Comparison of ENCODE assay signal across 1 cellular context in genomic region chr1:26692793-26693490, GRCh38.
TF ChIP-seq lines count a peak whose summit lies in the region.

No MANE protein-coding gene starts in this region.

TF ChIP-seq in HEK293, 187 proteins besides CTCF, POLR2A, EP300 and RAD21 (continued from another document and continues in another):
- TF ChIP-seq, protein P1, sequence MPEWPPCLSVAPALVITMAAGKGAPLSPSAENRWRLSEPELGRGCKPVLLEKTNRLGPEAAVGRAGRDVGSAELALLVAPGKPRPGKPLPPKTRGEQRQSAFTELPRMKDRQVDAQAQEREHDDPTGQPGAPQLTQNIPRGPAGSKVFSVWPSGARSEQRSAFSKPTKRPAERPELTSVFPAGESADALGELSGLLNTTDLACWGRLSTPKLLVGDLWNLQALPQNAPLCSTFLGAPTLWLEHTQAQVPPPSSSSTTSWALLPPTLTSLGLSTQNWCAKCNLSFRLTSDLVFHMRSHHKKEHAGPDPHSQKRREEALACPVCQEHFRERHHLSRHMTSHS (tag by site-specific recombination; IDR thresholded peaks at IDR 0.05): no peak
- no peak for TF ChIP-seq ZNF274 (IDR thresholded peaks at IDR 0.05; ENCODE audit: low read length)
- no peak for TF ChIP-seq ZNF274 (tag by site-specific recombination; IDR thresholded peaks at IDR 0.05; ENCODE audit: borderline replicate concordance)
- 0 out of 2 replicates have a peak, but pooled peaks have one; percentile 33 for TF ChIP-seq ZSCAN18 (tag by site-specific recombination; IDR thresholded peaks at IDR 0.05)
- TF ChIP-seq ZNF404 (tag by site-specific recombination; IDR thresholded peaks at IDR 0.05): no peak
- no peak for TF ChIP-seq ZNF623 (tag by site-specific recombination; IDR thresholded peaks at IDR 0.05)
- no peak for TF ChIP-seq ZNF169 (tag by site-specific recombination; IDR thresholded peaks at IDR 0.05)
- TF ChIP-seq ZNF513 (tag by site-specific recombination; IDR thresholded peaks at IDR 0.05): 0 out of 2 replicates have a peak, but pooled peaks have one; percentile 17
- TF ChIP-seq KLF8 (tag by site-specific recombination; IDR thresholded peaks at IDR 0.05): peak; percentile 98
- peak; percentile 89 for TF ChIP-seq PATZ1 (tag by site-specific recombination; IDR thresholded peaks at IDR 0.05)
- TF ChIP-seq BCL11A (tag by site-specific recombination; IDR thresholded peaks at IDR 0.05; ENCODE audit: low read depth): no peak; the same call in 1 of the 2 replicates
- peak; percentile 88 for TF ChIP-seq ZNF24 (tag by site-specific recombination; IDR thresholded peaks at IDR 0.05)
- TF ChIP-seq KLF10 (tag by site-specific recombination; IDR thresholded peaks at IDR 0.05): peak; percentile 81
- no peak for TF ChIP-seq ZNF223 (tag by site-specific recombination; IDR thresholded peaks at IDR 0.05)
- TF ChIP-seq ZNF677 (tag by site-specific recombination; IDR thresholded peaks at IDR 0.05): no peak
- no peak for TF ChIP-seq REPIN1 (tag by site-specific recombination; IDR thresholded peaks at IDR 0.05; ENCODE audit: low read depth)
- TF ChIP-seq ZNF510 (tag by site-specific recombination; IDR thresholded peaks at IDR 0.05; ENCODE audit: insufficient replicate concordance): no peak
- peak; percentile 75 for TF ChIP-seq ZNF2 (tag by site-specific recombination; IDR thresholded peaks at IDR 0.05)
- no peak for TF ChIP-seq ZNF549 (tag by site-specific recombination; IDR thresholded peaks at IDR 0.05)
- TF ChIP-seq GLIS2 (tag by site-specific recombination; IDR thresholded peaks at IDR 0.05): peak; percentile 99
- TF ChIP-seq ZNF621 (tag by site-specific recombination; IDR thresholded peaks at IDR 0.05): no peak
- no peak for TF ChIP-seq HOXC10 (CRISPR knock-in tag; IDR thresholded peaks at IDR 0.05)
- TF ChIP-seq ZNF658 (tag by site-specific recombination; IDR thresholded peaks at IDR 0.05): no peak
- TF ChIP-seq, protein P2, sequence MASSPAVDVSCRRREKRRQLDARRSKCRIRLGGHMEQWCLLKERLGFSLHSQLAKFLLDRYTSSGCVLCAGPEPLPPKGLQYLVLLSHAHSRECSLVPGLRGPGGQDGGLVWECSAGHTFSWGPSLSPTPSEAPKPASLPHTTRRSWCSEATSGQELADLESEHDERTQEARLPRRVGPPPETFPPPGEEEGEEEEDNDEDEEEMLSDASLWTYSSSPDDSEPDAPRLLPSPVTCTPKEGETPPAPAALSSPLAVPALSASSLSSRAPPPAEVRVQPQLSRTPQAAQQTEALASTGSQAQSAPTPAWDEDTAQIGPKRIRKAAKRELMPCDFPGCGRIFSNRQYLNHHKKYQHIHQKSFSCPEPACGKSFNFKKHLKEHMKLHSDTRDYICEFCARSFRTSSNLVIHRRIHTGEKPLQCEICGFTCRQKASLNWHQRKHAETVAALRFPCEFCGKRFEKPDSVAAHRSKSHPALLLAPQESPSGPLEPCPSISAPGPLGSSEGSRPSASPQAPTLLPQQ (tag by site-specific recombination; IDR thresholded peaks at IDR 0.05): peak; percentile 95
- no peak; the same call in 1 of the 2 replicates for TF ChIP-seq ZFP3 (tag by site-specific recombination; IDR thresholded peaks at IDR 0.05; ENCODE audit: low read depth)
- TF ChIP-seq ZBTB7A (tag by site-specific recombination; IDR thresholded peaks at IDR 0.05; ENCODE audit: low read depth): peak; percentile 48; the same call in 1 of the 2 replicates
- peak; percentile 81; the same call in 1 of the 2 replicates for TF ChIP-seq ZNF184 (tag by site-specific recombination; IDR thresholded peaks at IDR 0.05)
- no peak for TF ChIP-seq SETDB1 (IDR thresholded peaks at IDR 0.05; ENCODE audit: insufficient read length, low read length)
- TF ChIP-seq ZNF571 (tag by site-specific recombination; IDR thresholded peaks at IDR 0.05): no peak
- TF ChIP-seq ZNF48 (tag by site-specific recombination; IDR thresholded peaks at IDR 0.05): no peak
- TF ChIP-seq ZNF664 (tag by site-specific recombination; IDR thresholded peaks at IDR 0.05): no peak; the same call in 1 of the 2 replicates
- 0 out of 2 replicates have a peak, but pooled peaks have one; percentile 51 for TF ChIP-seq TSHZ1 (tag by site-specific recombination; IDR thresholded peaks at IDR 0.05; ENCODE audit: borderline replicate concordance)
- no peak for TF ChIP-seq RBAK (tag by site-specific recombination; IDR thresholded peaks at IDR 0.05)
- TF ChIP-seq ZFHX2 (tag by site-specific recombination; conservative IDR thresholded peaks at IDR 0.05): peak; percentile 36; the same call in 1 of the 2 replicates
- TF ChIP-seq, protein P3, sequence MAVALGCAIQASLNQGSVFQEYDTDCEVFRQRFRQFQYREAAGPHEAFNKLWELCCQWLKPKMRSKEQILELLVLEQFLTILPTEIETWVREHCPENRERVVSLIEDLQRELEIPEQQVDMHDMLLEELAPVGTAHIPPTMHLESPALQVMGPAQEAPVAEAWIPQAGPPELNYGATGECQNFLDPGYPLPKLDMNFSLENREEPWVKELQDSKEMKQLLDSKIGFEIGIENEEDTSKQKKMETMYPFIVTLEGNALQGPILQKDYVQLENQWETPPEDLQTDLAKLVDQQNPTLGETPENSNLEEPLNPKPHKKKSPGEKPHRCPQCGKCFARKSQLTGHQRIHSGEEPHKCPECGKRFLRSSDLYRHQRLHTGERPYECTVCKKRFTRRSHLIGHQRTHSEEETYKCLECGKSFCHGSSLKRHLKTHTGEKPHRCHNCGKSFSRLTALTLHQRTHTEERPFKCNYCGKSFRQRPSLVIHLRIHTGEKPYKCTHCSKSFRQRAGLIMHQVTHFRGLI (tag by site-specific recombination; IDR thresholded peaks at IDR 0.05): peak; percentile 43; the same call in 1 of the 2 replicates
- TF ChIP-seq, protein P4, sequence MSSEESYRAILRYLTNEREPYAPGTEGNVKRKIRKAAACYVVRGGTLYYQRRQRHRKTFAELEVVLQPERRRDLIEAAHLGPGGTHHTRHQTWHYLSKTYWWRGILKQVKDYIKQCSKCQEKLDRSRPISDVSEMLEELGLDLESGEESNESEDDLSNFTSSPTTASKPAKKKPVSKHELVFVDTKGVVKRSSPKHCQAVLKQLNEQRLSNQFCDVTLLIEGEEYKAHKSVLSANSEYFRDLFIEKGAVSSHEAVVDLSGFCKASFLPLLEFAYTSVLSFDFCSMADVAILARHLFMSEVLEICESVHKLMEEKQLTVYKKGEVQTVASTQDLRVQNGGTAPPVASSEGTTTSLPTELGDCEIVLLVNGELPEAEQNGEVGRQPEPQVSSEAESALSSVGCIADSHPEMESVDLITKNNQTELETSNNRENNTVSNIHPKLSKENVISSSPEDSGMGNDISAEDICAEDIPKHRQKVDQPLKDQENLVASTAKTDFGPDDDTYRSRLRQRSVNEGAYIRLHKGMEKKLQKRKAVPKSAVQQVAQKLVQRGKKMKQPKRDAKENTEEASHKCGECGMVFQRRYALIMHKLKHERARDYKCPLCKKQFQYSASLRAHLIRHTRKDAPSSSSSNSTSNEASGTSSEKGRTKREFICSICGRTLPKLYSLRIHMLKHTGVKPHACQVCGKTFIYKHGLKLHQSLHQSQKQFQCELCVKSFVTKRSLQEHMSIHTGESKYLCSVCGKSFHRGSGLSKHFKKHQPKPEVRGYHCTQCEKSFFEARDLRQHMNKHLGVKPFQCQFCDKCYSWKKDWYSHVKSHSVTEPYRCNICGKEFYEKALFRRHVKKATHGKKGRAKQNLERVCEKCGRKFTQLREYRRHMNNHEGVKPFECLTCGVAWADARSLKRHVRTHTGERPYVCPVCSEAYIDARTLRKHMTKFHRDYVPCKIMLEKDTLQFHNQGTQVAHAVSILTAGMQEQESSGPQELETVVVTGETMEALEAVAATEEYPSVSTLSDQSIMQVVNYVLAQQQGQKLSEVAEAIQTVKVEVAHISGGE (tag by site-specific recombination; conservative IDR thresholded peaks at IDR 0.05; ENCODE audit: low read depth): peak; percentile 68
- no peak for TF ChIP-seq ZNF416 (tag by site-specific recombination; IDR thresholded peaks at IDR 0.05)
- TF ChIP-seq, protein P5, sequence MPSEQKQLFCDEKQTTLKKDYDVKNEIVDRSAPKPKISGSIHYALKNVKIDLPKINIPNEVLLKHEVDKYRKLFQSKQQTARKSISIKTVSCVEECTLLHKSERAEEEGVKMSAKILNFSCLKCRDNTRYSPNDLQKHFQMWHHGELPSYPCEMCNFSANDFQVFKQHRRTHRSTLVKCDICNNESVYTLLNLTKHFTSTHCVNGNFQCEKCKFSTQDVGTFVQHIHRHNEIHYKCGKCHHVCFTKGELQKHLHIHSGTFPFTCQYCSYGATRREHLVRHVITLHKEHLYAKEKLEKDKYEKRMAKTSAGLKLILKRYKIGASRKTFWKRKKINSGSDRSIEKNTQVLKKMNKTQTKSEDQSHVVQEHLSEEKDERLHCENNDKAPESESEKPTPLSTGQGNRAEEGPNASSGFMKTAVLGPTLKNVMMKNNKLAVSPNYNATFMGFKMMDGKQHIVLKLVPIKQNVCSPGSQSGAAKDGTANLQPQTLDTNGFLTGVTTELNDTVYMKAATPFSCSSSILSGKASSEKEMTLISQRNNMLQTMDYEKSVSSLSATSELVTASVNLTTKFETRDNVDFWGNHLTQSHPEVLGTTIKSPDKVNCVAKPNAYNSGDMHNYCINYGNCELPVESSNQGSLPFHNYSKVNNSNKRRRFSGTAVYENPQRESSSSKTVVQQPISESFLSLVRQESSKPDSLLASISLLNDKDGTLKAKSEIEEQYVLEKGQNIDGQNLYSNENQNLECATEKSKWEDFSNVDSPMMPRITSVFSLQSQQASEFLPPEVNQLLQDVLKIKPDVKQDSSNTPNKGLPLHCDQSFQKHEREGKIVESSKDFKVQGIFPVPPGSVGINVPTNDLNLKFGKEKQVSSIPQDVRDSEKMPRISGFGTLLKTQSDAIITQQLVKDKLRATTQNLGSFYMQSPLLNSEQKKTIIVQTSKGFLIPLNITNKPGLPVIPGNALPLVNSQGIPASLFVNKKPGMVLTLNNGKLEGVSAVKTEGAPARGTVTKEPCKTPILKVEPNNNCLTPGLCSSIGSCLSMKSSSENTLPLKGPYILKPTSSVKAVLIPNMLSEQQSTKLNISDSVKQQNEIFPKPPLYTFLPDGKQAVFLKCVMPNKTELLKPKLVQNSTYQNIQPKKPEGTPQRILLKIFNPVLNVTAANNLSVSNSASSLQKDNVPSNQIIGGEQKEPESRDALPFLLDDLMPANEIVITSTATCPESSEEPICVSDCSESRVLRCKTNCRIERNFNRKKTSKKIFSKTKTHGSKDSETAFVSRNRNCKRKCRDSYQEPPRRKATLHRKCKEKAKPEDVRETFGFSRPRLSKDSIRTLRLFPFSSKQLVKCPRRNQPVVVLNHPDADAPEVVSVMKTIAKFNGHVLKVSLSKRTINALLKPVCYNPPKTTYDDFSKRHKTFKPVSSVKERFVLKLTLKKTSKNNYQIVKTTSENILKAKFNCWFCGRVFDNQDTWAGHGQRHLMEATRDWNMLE (tag by site-specific recombination; conservative IDR thresholded peaks at IDR 0.05; ENCODE audit: low read depth): 0 out of 2 replicates have a peak, but pooled peaks have one; percentile 29
- peak; percentile 37 for TF ChIP-seq ZNF366 (tag by site-specific recombination; conservative IDR thresholded peaks at IDR 0.05)
